20 cellular contexts compared by ENCODE assay signal in genomic region chr1:1093610-1093943, GRCh38. TPM values are rescaled to one million over a fixed set of nuclear protein-coding genes. Genes with fewer than 3 reads are reported as not detected.
DNase-seq lines count a peak whose midpoint lies in the region; ATAC-seq and TF ChIP-seq lines count a peak whose summit lies in the region.
"Had no signal": no experiment of that assay in that cellular context is flagged by ENCODE, and none has a peak within 500 bp of the region (broad histone marks: within the 10 kb centered on the region; RNA-seq: fewer than 3 reads in every experiment).

No MANE protein-coding gene starts in this region.

- no peak for TF ChIP-seq RAD21 in SK-N-SH (IDR thresholded peaks at IDR 0.05; ENCODE audit: low read length)

- intact Hi-C loops in psoas muscle (cut with DNase I) = no loop called here

- H2AFZ ChIP-seq in SK-N-SH (ENCODE audit: low read depth) = no peak overlapping the region

- H3K9me3 Mint-ChIP-seq in activated T-cell treated with anti-CD3 and anti-CD28 coated beads, Interleukin-2, amount 50 U/mL, for 4 hours = peaks cover 1% of the 10 kb centered on the region
- H3K9me3 Mint-ChIP-seq in glutamatergic neuron (ENCODE audit: unreplicated experiment) = peaks cover 9% of the 10 kb centered on the region
- no peaks in the 10 kb centered on the region for H3K9me3 Mint-ChIP-seq in type B pancreatic cell
- H3K9me3 Mint-ChIP-seq: IgD-negative memory B cell had no signal

- POLR2A ChIA-PET in SK-N-SH (lab: Yijun Ruan, JAX) = no interaction called here

- H4K20me1 ChIP-seq in SK-N-SH (ENCODE audit: insufficient read depth) = no peaks in the 10 kb centered on the region

- H3K36me3 ChIP-seq in psoas muscle (ENCODE audit: insufficient read depth in 1 of 2, low read depth in 1 of 2) (no peaks in the 10 kb centered on the region), SK-N-SH (replicated peaks in 1 of 2; ENCODE audit: control insufficient read depth in 1 of 2, insufficient read depth in 2 of 2, low read length in 1 of 2) (no peaks in the 10 kb centered on the region)

- peaks cover 13% of the 10 kb centered on the region for H3K4me1 Mint-ChIP-seq in activated T-cell treated with anti-CD3 and anti-CD28 coated beads, Interleukin-2, amount 50 U/mL, for 4 hours (ENCODE audit: low read depth)
- H3K4me1 Mint-ChIP-seq in glutamatergic neuron (ENCODE audit: low read depth, unreplicated experiment) (peaks cover 5% of the 10 kb centered on the region), type B pancreatic cell (ENCODE audit: unreplicated experiment) (no peaks in the 10 kb centered on the region)
- H3K4me1 Mint-ChIP-seq: CD14-positive monocyte had no signal

- H3K27ac ChIP-seq in psoas muscle = no peak overlapping the region
- no peak overlapping the region for H3K27ac ChIP-seq in SK-N-SH (ENCODE audit: low read depth in 2 of 2, low read length in 1 of 2)
- H3K27ac ChIP-seq: A549, HL-60 had no signal

- WGBS in psoas muscle, 3 donors = 24 to 40% (median 33%) methylated on average over 10 of the region's 10 CpGs
- 92% methylated on average over 9 of the region's 10 CpGs for WGBS in SK-N-SH (ENCODE audit: low lambda C conversion rate)

- H3K27ac Mint-ChIP-seq in glutamatergic neuron (ENCODE audit: unreplicated experiment) (peak overlapping the region; percentile 83), type B pancreatic cell (no peak overlapping the region)
- H3K27ac Mint-ChIP-seq: CD14-positive monocyte had no signal

- no peak for ATAC-seq in activated T-cell treated with anti-CD3 and anti-CD28 coated beads, Interleukin-2, amount 50 U/mL, for 4 hours
- peak; percentile 75 to 84 (median 80) for ATAC-seq in psoas muscle
- ATAC-seq: A549 had no signal

- no peaks in the 10 kb centered on the region for H3K27me3 Mint-ChIP-seq in activated T-cell treated with anti-CD3 and anti-CD28 coated beads, Interleukin-2, amount 50 U/mL, for 4 hours (ENCODE audit: low read depth)
- peaks cover 4% of the 10 kb centered on the region for H3K27me3 Mint-ChIP-seq in glutamatergic neuron (ENCODE audit: unreplicated experiment)
- no peaks in the 10 kb centered on the region for H3K27me3 Mint-ChIP-seq in type B pancreatic cell
- H3K27me3 Mint-ChIP-seq: IgD-negative memory B cell had no signal

- no peak for TF ChIP-seq EP300 in SK-N-SH (IDR thresholded peaks at IDR 0.05; ENCODE audit: borderline replicate concordance in 1 of 2, low read depth in 1 of 2, low read length in 1 of 2)

- no peak overlapping the region for H3K9ac ChIP-seq in SK-N-SH

- no peaks in the 10 kb centered on the region for H3K27me3 ChIP-seq in psoas muscle (ENCODE audit: insufficient read depth in 3 of 3, low read length in 2 of 3)
- H3K27me3 ChIP-seq in SK-N-SH (ENCODE audit: insufficient read depth) = no peaks in the 10 kb centered on the region

- TF ChIP-seq CTCF in glutamatergic neuron (IDR thresholded peaks at IDR 0.05; ENCODE audit: partially characterized antibody, unreplicated experiment) (no peak), psoas muscle (IDR thresholded peaks at IDR 0.05) (no peak), type B pancreatic cell (conservative IDR thresholded peaks at IDR 0.05) (no peak), SK-N-SH (IDR thresholded peaks at IDR 0.05) (no peak)

- no peak overlapping the region for H3K4me3 ChIP-seq in psoas muscle
- H3K4me3 ChIP-seq in SK-N-SH (ENCODE audit: low read depth in 2 of 2, low read length in 1 of 2) = no peak overlapping the region
- H3K4me3 ChIP-seq: A549 had no signal

- H3K36me3 Mint-ChIP-seq in activated T-cell treated with anti-CD3 and anti-CD28 coated beads, Interleukin-2, amount 50 U/mL, for 4 hours (ENCODE audit: insufficient read depth) = peaks cover 4% of the 10 kb centered on the region
- H3K36me3 Mint-ChIP-seq in glutamatergic neuron (ENCODE audit: unreplicated experiment) (peaks cover 5% of the 10 kb centered on the region), type B pancreatic cell (peaks cover 4% of the 10 kb centered on the region)
- H3K36me3 Mint-ChIP-seq: CD14-positive monocyte, IgD-negative memory B cell had no signal

- peak; percentile 3 for DNase-seq in activated T-cell treated with anti-CD3 and anti-CD28 coated beads, Interleukin-2, amount 50 U/mL, for 4 hours
- no peak for DNase-seq in activated T-cell treated with anti-CD3 and anti-CD28 coated beads, Interleukin-2, amount 50 U/mL, for 1 hour
- DNase-seq in glutamatergic neuron (no peak), psoas muscle (peak; percentile 23 to 69), type B pancreatic cell (ENCODE audit: extremely low spot score, unreplicated experiment) (peak; percentile 59), SK-N-DZ (ENCODE audit: low spot score) (no peak), SK-N-SH (no peak)
- no peak for DNase-seq in stimulated activated CD4-positive, alpha-beta T cell treated with anti-CD3 and anti-CD28 coated beads, Interleukin-4, amount 100 ng/mL, for 24 hours
- DNase-seq: COR-L47, NCI-H1417, NCI-H2029, NCI-H2171, NCI-H446, NCI-H69 had no signal

- no peak overlapping the region for H3K4me3 Mint-ChIP-seq in activated T-cell treated with anti-CD3 and anti-CD28 coated beads, Interleukin-2, amount 50 U/mL, for 4 hours
- H3K4me3 Mint-ChIP-seq in glutamatergic neuron (ENCODE audit: unreplicated experiment) (peak overlapping the region; percentile 60), type B pancreatic cell (no peak overlapping the region)
- H3K4me3 Mint-ChIP-seq: CD14-positive monocyte had no signal

- no peaks in the 10 kb centered on the region; the same call in 1 of the 2 replicates for H3K79me2 ChIP-seq in SK-N-SH (ENCODE audit: insufficient read depth)

- no peaks in the 10 kb centered on the region for H3K9me3 ChIP-seq in psoas muscle
- no peaks in the 10 kb centered on the region for H3K9me3 ChIP-seq in SK-N-SH
- H3K9me3 ChIP-seq: A549 had no signal

- H3K4me2 ChIP-seq in SK-N-SH = no peak overlapping the region
- H3K4me2 ChIP-seq: A549 had no signal

- H3K4me1 ChIP-seq in psoas muscle (no peaks in the 10 kb centered on the region), SK-N-SH (ENCODE audit: control insufficient read depth in 1 of 2, insufficient read depth in 2 of 2, low read depth in 1 of 2, low read length in 1 of 2) (no peaks in the 10 kb centered on the region)
- H3K4me1 ChIP-seq: A549 had no signal

- H3F3A ChIP-seq in SK-N-SH (replicated peaks; ENCODE audit: insufficient read depth) = peaks cover 3% of the 10 kb centered on the region

- CTCF ChIA-PET in SK-N-SH (lab: Yijun Ruan, JAX) = no interaction called here

- H3K9me2 ChIP-seq in SK-N-SH = no peaks in the 10 kb centered on the region

TF ChIP-seq in SK-N-SH, 30 proteins besides CTCF, POLR2A, EP300 and RAD21 (continues in another document):
- TF ChIP-seq FOXJ3 (CRISPR knock-in tag; IDR thresholded peaks at IDR 0.05) = no peak
- no peak for TF ChIP-seq ZBTB33 (IDR thresholded peaks at IDR 0.05; ENCODE audit: borderline replicate concordance, low read depth)
- TF ChIP-seq FOSL2 (IDR thresholded peaks at IDR 0.05; ENCODE audit: borderline replicate concordance, low read depth) = no peak
- TF ChIP-seq TEAD4 (IDR thresholded peaks at IDR 0.05; ENCODE audit: borderline replicate concordance, insufficient read depth) = no peak
- TF ChIP-seq MAX (IDR thresholded peaks at IDR 0.05; ENCODE audit: low read depth) = no peak
- TF ChIP-seq RCOR1 (IDR thresholded peaks at IDR 0.05; ENCODE audit: low read length) = no peak
- TF ChIP-seq POLR2AphosphoS5 (IDR thresholded peaks at IDR 0.05; ENCODE audit: low read depth, low read length) = no peak
- TF ChIP-seq TAF1 (IDR thresholded peaks at IDR 0.05; ENCODE audit: borderline replicate concordance, low read depth, low read length) = no peak
- TF ChIP-seq SMC3 (IDR thresholded peaks at IDR 0.05; ENCODE audit: low read depth, low read length) = no peak
- TF ChIP-seq RXRA (IDR thresholded peaks at IDR 0.05; ENCODE audit: borderline replicate concordance, low read depth) = no peak
- no peak for TF ChIP-seq RFX5 (IDR thresholded peaks at IDR 0.05; ENCODE audit: low read length)

RNA-seq across cellular contexts. Expression of gene RNF223, which starts 19.5 kb away (rescaled TPM):
- under 1 TPM in 1 of 3 donors, not detected in 2; 0.16 TPM for total RNA-seq in activated T-cell treated with anti-CD3 and anti-CD28 coated beads, Interleukin-2, amount 50 U/mL, for 4 hours
- not detected for total RNA-seq in glutamatergic neuron (ENCODE audit: unreplicated experiment)
- total RNA-seq in psoas muscle = not detected
- polyA plus RNA-seq in psoas muscle = not detected
- 1.2 and 2.5 TPM in 2 replicates for total RNA-seq in type B pancreatic cell (ENCODE audit: low replicate concordance)
- polyA plus RNA-seq in SK-N-DZ (2014; cell fraction: cytosol; rRNA removed) = not detected in 2 replicates
- not detected in 2 replicates for polyA plus RNA-seq in SK-N-DZ (2014; cell fraction: nucleus; rRNA removed)
- polyA plus RNA-seq in SK-N-SH (2012; rRNA removed) = not detected in 2 replicates
- polyA plus RNA-seq in SK-N-SH (2012; cell fraction: cytosol; rRNA removed) = not detected in 2 replicates
- polyA plus RNA-seq in SK-N-SH (2012; cell fraction: nucleus; rRNA removed) = 0.04 TPM in 1 of 2 replicates, not detected in the other
- total RNA-seq: OCI-LY7, RPMI7951 had no signal
- polyA plus RNA-seq: CD14-positive monocyte, IgD-negative memory B cell had no signal

RNA-seq across cellular contexts. Expression of gene C1orf159, which starts 22.3 kb away (rescaled TPM):
- 10 to 100 TPM; 22.3 to 27.6 (median 26.8) TPM for total RNA-seq in activated T-cell treated with anti-CD3 and anti-CD28 coated beads, Interleukin-2, amount 50 U/mL, for 4 hours
- 24.5 TPM for total RNA-seq in glutamatergic neuron (ENCODE audit: unreplicated experiment)
- total RNA-seq in psoas muscle = 1 to 10 TPM; 1.5 to 3.5 (median 2.6) TPM
- 1 to 10 TPM; 4.1 to 6.7 (median 4.3) TPM for polyA plus RNA-seq in psoas muscle
- 20.0 and 21.2 TPM in 2 replicates for total RNA-seq in type B pancreatic cell (ENCODE audit: low replicate concordance)
- polyA plus RNA-seq in SK-N-DZ (2014; cell fraction: cytosol; rRNA removed) = 25.1 and 29.9 TPM in 2 replicates
- polyA plus RNA-seq in SK-N-DZ (2014; cell fraction: nucleus; rRNA removed) = 68.9 and 148 TPM in 2 replicates
- polyA plus RNA-seq in SK-N-SH (2012; rRNA removed) = 10.1 and 10.2 TPM in 2 replicates
- 3.0 and 4.9 TPM in 2 replicates for polyA plus RNA-seq in SK-N-SH (2012; cell fraction: cytosol; rRNA removed)
- polyA plus RNA-seq in SK-N-SH (2012; cell fraction: nucleus; rRNA removed) = 57.7 and 66.0 TPM in 2 replicates

Comparison
In these comparisons a context has a peak if more than half of its experiments do, and no peak if none do; other contexts are left out.
1. DNase-seq: peak in activated T-cell treated with anti-CD3 and anti-CD28 coated beads, Interleukin-2, amount 50 U/mL, for 4 hours (single experiment), psoas muscle (2 of 2) and type B pancreatic cell (single experiment); none in activated T-cell treated with anti-CD3 and anti-CD28 coated beads, Interleukin-2, amount 50 U/mL, for 1 hour (single experiment), glutamatergic neuron (single experiment), SK-N-DZ (single experiment), SK-N-SH (single experiment) and stimulated activated CD4-positive, alpha-beta T cell treated with anti-CD3 and anti-CD28 coated beads, Interleukin-4, amount 100 ng/mL, for 24 hours (single experiment).
2. ATAC-seq: peak in psoas muscle (4 of 4); none in activated T-cell treated with anti-CD3 and anti-CD28 coated beads, Interleukin-2, amount 50 U/mL, for 4 hours (0 of 2).